10 cellular contexts compared by ENCODE assay signal in genomic region chr11:101582242-101583052, GRCh38. TPM values are rescaled to one million over a fixed set of nuclear protein-coding genes. Genes with fewer than 3 reads are reported as not detected.
DNase-seq lines count a peak whose midpoint lies in the region; ATAC-seq, FAIRE-seq and TF ChIP-seq lines count a peak whose summit lies in the region.
"Had no signal": no experiment of that assay in that cellular context is flagged by ENCODE, and none has a peak within 500 bp of the region (broad histone marks: within the 10 kb centered on the region; RNA-seq: fewer than 3 reads in every experiment).

No MANE protein-coding gene starts in this region.

- no peak overlapping the region for H3K4me3 Mint-ChIP-seq in natural killer cell treated with Interleukin-12 subunit alpha and Interleukin-12 subunit beta and Interleukin-15 and Interleukin-18, amount 100 ng/mL, for 72 hours

- TF ChIP-seq CTCF in epithelial cell of esophagus (IDR thresholded peaks at IDR 0.05; ENCODE audit: insufficient read depth, low read depth, low read length, missing control alignments) (no peak), lung (IDR thresholded peaks at IDR 0.05; ENCODE audit: control extremely low read depth, extremely low read depth) (no peak), suprapubic skin (IDR thresholded peaks at IDR 0.05) (no peak)

- peaks cover 3% of the 10 kb centered on the region for H3K9me3 Mint-ChIP-seq in natural killer cell treated with Interleukin-12 subunit alpha and Interleukin-12 subunit beta and Interleukin-15 and Interleukin-18, amount 100 ng/mL, for 72 hours

- H3K27me3 ChIP-seq in lung (ENCODE audit: control insufficient read depth, insufficient read depth) (no peaks in the 10 kb centered on the region), suprapubic skin (peaks cover 32% of the 10 kb centered on the region)

- H3K27ac Mint-ChIP-seq in natural killer cell treated with Interleukin-12 subunit alpha and Interleukin-12 subunit beta and Interleukin-15 and Interleukin-18, amount 100 ng/mL, for 72 hours: no peak overlapping the region

- FAIRE-seq in HTR-8/SVneo (lab: Jason Lieb, UNC) (no peak), H54 (lab: Jason Lieb, UNC) (no peak)

- H3K4me3 ChIP-seq in epithelial cell of esophagus (ENCODE audit: low read length) (peak overlapping the region; percentile 53), lung (peak overlapping the region; percentile 47), suprapubic skin (peak overlapping the region; percentile 73)

- TF ChIP-seq EP300 in suprapubic skin (IDR thresholded peaks at IDR 0.05): no peak

- H3K4me1 ChIP-seq in lung (ENCODE audit: control insufficient read depth in 2 of 2, insufficient read depth in 2 of 2, low read length in 2 of 2): peaks cover 0 to 7% of the 10 kb centered on the region in 2 donors
- H3K4me1 ChIP-seq in suprapubic skin: peaks cover 19% of the 10 kb centered on the region
- H3K4me1 ChIP-seq: right lobe of liver had no signal

- DNase-seq in HTR-8/SVneo (ENCODE audit: insufficient read length, low spot score) (peak; percentile 9), epithelial cell of esophagus (ENCODE audit: low read depth) (peak; percentile 48), lung (ENCODE audit: low spot score) (no peak), suprapubic skin (ENCODE audit: low spot score in 2 of 2) (no peak), NCI-H1105 (lab: John Stamatoyannopoulos, UW) (no peak), H54 (ENCODE audit: insufficient read length, low spot score) (no peak)
- no peak for DNase-seq in natural killer cell treated with Interleukin-12 subunit alpha and Interleukin-12 subunit beta and Interleukin-15 and Interleukin-18, amount 100 ng/mL, for 72 hours (ENCODE audit: low spot score)
- DNase-seq: Kasumi-1, right lobe of liver had no signal

- peaks cover 16% of the 10 kb centered on the region for H3K36me3 Mint-ChIP-seq in natural killer cell treated with Interleukin-12 subunit alpha and Interleukin-12 subunit beta and Interleukin-15 and Interleukin-18, amount 100 ng/mL, for 72 hours

- WGBS in lung, 2 donors: 6% methylated on average over 38 of the region's 38 CpGs
- 12% methylated on average over 31 of the region's 38 CpGs for WGBS in suprapubic skin

- TF ChIP-seq POLR2A in suprapubic skin (IDR thresholded peaks at IDR 0.05) (no peak), H54 (IDR thresholded peaks at IDR 0.05; ENCODE audit: low read depth, low read length) (no peak)

- H3K9me3 ChIP-seq in lung (ENCODE audit: control insufficient read depth in 2 of 2, insufficient read depth in 1 of 2, low read length in 1 of 2) (peaks cover 0 to 2% of the 10 kb centered on the region in 2 donors), suprapubic skin (no peaks in the 10 kb centered on the region)
- H3K9me3 ChIP-seq: right lobe of liver had no signal

- no peaks in the 10 kb centered on the region for H3K4me1 Mint-ChIP-seq in natural killer cell treated with Interleukin-12 subunit alpha and Interleukin-12 subunit beta and Interleukin-15 and Interleukin-18, amount 100 ng/mL, for 72 hours (ENCODE audit: low read depth in 2 of 2)

- H3K36me3 ChIP-seq in lung (ENCODE audit: control insufficient read depth in 2 of 2, insufficient read depth in 2 of 2, low read length in 2 of 2) (no peaks in the 10 kb centered on the region), suprapubic skin (no peaks in the 10 kb centered on the region)
- H3K36me3 ChIP-seq: right lobe of liver had no signal

- ATAC-seq in lung (ENCODE audit: insufficient read depth, low FRiP score) (no peak), HG03432 (IDR thresholded peaks at IDR 0.05; ENCODE audit: unreplicated experiment) (no peak)
- ATAC-seq in natural killer cell treated with Interleukin-12 subunit alpha and Interleukin-12 subunit beta and Interleukin-15 and Interleukin-18, amount 100 ng/mL, for 72 hours: no peak
- ATAC-seq: right lobe of liver had no signal

- peaks cover 5 to 10% of the 10 kb centered on the region in 2 donors for H3K27me3 Mint-ChIP-seq in natural killer cell treated with Interleukin-12 subunit alpha and Interleukin-12 subunit beta and Interleukin-15 and Interleukin-18, amount 100 ng/mL, for 72 hours

- H3K27ac ChIP-seq in lung (ENCODE audit: low read depth in 1 of 2, low read length in 1 of 2): peak overlapping the region in 1 of 2 donors; percentile 26
- H3K27ac ChIP-seq in suprapubic skin: no peak overlapping the region
- H3K27ac ChIP-seq: right lobe of liver had no signal

RNA-seq across cellular contexts. Expression of gene TRPC6, which starts 1.4 kb away (rescaled TPM):
- 10 to 100 TPM; 10.7 to 66.5 TPM for total RNA-seq in lung
- polyA plus RNA-seq in lung: 1 to 10 TPM; 3.3 to 5.1 TPM
- total RNA-seq in suprapubic skin: 10 to 100 TPM in 1 of 4 donors, 1 to 10 TPM in 3; 2.0 to 28.3 (median 6.4) TPM
- total RNA-seq in natural killer cell treated with Interleukin-12 subunit alpha and Interleukin-12 subunit beta and Interleukin-15 and Interleukin-18, amount 100 ng/mL, for 72 hours: not detected

Comparison
In these comparisons a context has a peak if more than half of its experiments do, and no peak if none do; other contexts are left out.
1. DNase-seq: peak in HTR-8/SVneo (single experiment) and epithelial cell of esophagus (single experiment); none in lung (single experiment), suprapubic skin (0 of 2), NCI-H1105 (single experiment), natural killer cell treated with Interleukin-12 subunit alpha and Interleukin-12 subunit beta and Interleukin-15 and Interleukin-18, amount 100 ng/mL, for 72 hours (single experiment) and H54 (single experiment).
2. Peak in every context shown above with its lines, with median percentiles within 50 percentile points of each other: H3K4me3 ChIP-seq.